ENCODE assay signal across 8 cellular contexts in the genomic region with DNA sequence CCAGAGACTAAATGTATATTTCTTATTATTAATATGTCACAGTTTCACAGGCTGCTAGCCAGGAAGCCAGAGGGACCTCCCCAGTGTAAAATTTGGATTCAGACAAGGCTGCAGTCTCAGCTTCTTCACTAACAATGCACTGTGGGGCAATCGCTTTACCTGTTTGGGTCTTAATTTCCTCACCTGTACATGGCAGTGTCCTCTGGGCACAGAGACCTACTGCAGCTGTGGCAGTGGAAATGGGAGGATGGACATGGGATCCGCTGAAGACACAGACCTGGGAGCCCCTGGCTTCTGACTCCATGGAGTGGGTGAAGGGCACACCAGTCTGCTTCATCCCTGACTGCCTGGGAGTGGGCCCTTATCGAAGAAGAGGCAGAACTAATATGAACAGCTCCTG. TPM values are rescaled to one million over a fixed set of nuclear protein-coding genes. Genes with fewer than 3 reads are reported as not detected.
"Had no signal": no experiment of that assay in that cellular context is flagged by ENCODE, and none has a peak within 500 bp of the region (broad histone marks: within the 10 kb centered on the region; RNA-seq: fewer than 3 reads in every experiment).

No MANE protein-coding gene starts in this region.

- H3K4me3 ChIP-seq: GM23248, HAP-1 had no signal

- H3K4me1 ChIP-seq: HAP-1 had no signal

- H3K36me3 ChIP-seq: HAP-1 had no signal

- DNase-seq: GM23248, GOT3, H7, HFFc6 had no signal

- H3K27ac ChIP-seq: GM23248 had no signal

- ATAC-seq: HCT116 had no signal

- H3K9me3 ChIP-seq: HAP-1 had no signal

RNA-seq across cellular contexts. Expression of gene SERPINA5, which starts 6.9 kb away (rescaled TPM):
- total RNA-seq: GM23248, HFFc6 had no signal
- polyA plus RNA-seq: GM23248, IgD-negative memory B cell had no signal

RNA-seq across cellular contexts. Expression of gene SERPINA4, which starts 13.1 kb away (rescaled TPM):
- total RNA-seq: GM23248, H4, H7, HFFc6 had no signal
- polyA plus RNA-seq: GM23248, IgD-negative memory B cell had no signal

RNA-seq across cellular contexts. Expression of gene SERPINA3, which starts 37.9 kb away (rescaled TPM):
- total RNA-seq: H7, HFFc6 had no signal
- polyA plus RNA-seq: IgD-negative memory B cell had no signal
